8 cellular contexts compared by ENCODE assay signal in the genomic region with DNA sequence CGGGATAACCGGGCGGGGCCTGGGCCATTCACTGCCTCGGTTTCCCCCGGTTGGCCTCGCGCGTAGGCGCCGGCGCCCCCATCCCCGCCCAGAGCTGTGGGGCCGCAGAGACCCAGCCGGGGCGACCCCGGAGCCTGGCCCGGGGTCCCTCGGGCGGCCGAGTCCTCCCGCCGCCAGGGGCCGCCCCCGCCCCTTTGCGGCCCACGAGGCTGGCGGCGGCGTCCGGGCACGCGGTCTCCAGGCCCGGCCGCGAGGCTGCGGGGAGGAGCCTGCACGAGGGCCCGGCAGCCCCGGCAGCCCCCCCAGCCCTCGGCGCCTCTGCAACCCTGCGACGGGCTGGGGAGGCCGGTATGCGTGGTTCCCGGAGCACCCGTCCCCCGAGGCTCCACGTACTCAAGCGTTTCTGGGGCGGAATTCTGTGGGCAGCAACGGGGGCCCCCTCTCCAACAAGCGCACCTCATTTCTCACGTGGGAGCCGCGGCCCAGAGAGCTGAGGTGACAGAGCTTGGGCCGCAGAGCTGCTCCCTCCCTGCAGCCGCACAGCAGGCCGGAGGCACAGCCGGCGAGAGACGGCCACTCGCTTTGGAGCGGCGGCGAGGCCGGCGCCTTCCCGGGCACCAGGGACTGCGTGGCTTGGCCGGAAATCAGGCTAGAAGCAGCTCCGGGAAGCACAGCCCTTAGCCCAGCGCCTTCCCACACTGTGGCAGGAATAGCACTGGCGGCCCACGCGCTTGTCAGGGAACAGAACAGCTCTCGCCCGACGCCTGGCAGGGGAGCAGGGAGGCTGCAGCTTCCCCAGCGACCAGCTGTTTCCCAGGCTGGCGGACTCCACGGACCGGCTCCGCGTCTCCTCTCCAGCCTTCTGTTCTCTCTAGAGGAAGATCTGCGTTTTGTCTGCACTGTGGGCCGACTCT. TPM values are rescaled to one million over a fixed set of nuclear protein-coding genes. Genes with fewer than 3 reads are reported as not detected.
A peak's percentile ranks its signal among the peaks of the same experiment; 100 is the strongest.
DNase-seq lines count a peak whose midpoint lies in the region; ATAC-seq, FAIRE-seq and TF ChIP-seq lines count a peak whose summit lies in the region.

No MANE protein-coding gene starts in this region.

- WGBS in HepG2 (ENCODE audit: low lambda C conversion rate) = 93% methylated on average over 34 of the region's 87 CpGs

- no peak for TF ChIP-seq RAD21 in HepG2 (CRISPR knock-in tag; IDR thresholded peaks at IDR 0.05)

- no peak for FAIRE-seq in HepG2 (lab: Jason Lieb, UNC)

- H3K27me3 ChIP-seq in HUES48 (ENCODE audit: control insufficient read depth, insufficient read depth, low read length) = no peaks in the 10 kb centered on the region
- H3K27me3 ChIP-seq in HepG2 (ENCODE audit: control insufficient read depth in 1 of 2, insufficient read depth in 2 of 2, low read length in 2 of 2) = no peaks in the 10 kb centered on the region

- POLR2A ChIA-PET in WTC11 (lab: Charles Lee) (interaction anchor here (1.2 to 2.2 kb wide), 3 partner anchors 22 to 79 kb away, joined by 3 to 8 read pairs (median 7); a partner anchor contains a TSS), HepG2 (lab: Yijun Ruan, JAX) (interaction anchor here (1.0 to 1.1 kb wide), 2 partner anchors 72 to 79 kb away, joined by 4 to 5 read pairs; a partner anchor contains a TSS)

- H3K9me3 Mint-ChIP-seq in WTC11 = no peaks in the 10 kb centered on the region

- H3K27ac ChIP-seq in HUES48 (ENCODE audit: low read depth, low read length) = peak overlapping the region; percentile 88
- H3K27ac ChIP-seq in HepG2 (ENCODE audit: extremely low read length, insufficient read depth, low read length) = no peak overlapping the region

- BruUV-seq in HepG2 (replicated peaks; lab: Mats Ljungman, UMichigan) = no TSS peak

- in situ Hi-C loops in HepG2 (cut with HindIII; ENCODE audit: extremely low pct_ligation_motif_present, low pct_unique_long_range_greater_than_20kb) = no loop called here

- H3K9ac ChIP-seq in HUES48 (ENCODE audit: low read depth, low read length) (peak overlapping the region; percentile 83), HepG2 (ENCODE audit: insufficient read depth, low read depth, low read length) (no peak overlapping the region)

- no peak overlapping the region for H3K27ac Mint-ChIP-seq in WTC11

- no peaks in the 10 kb centered on the region for H4K20me1 ChIP-seq in HepG2 (ENCODE audit: insufficient read depth, low read length)

- CTCF ChIA-PET in WTC11 (lab: Charles Lee) (interaction anchor here (0.7 to 1.9 kb wide), 7 partner anchors 9 to 275 kb away, joined by 3 to 8 read pairs (median 4); a partner anchor contains a TSS), HepG2 (lab: Yijun Ruan, JAX; ENCODE audit: low intra/inter-chr PET ratio, low total read pairs) (no interaction called here)

- H3K36me3 ChIP-seq in HUES48 (ENCODE audit: control insufficient read depth, insufficient read depth, low read length) = peaks cover 36% of the 10 kb centered on the region
- peaks cover 0 to 1% of the 10 kb centered on the region in 2 experiments; a peak in 2 of 5 replicates for H3K36me3 ChIP-seq in HepG2 (replicated peaks in 1 of 2; ENCODE audit: control insufficient read depth in 1 of 2, insufficient read depth in 2 of 2, low read length in 2 of 2)

- H2AFZ ChIP-seq in HepG2 (ENCODE audit: low read length) = no peak overlapping the region

- intact Hi-C loops in HepG2 (cut with micrococcal nuclease; ENCODE audit: unreplicated experiment) = no loop called here

- TF ChIP-seq EP300 in HepG2 (IDR thresholded peaks at IDR 0.05; ENCODE audit: low read depth in 2 of 2, low read length in 2 of 2) = no peak
- TF ChIP-seq EP300 in HepG2 (CRISPR knock-in tag; IDR thresholded peaks at IDR 0.05; ENCODE audit: borderline replicate concordance) = no peak

- DNase-seq in EL (peak; percentile 39), WTC11 (ENCODE audit: low spot score) (peak; percentile 47), choroid plexus epithelial cell (ENCODE audit: low read depth) (peak; percentile 67), HepG2 (ENCODE audit: low spot score) (no peak)
- DNase-seq in stimulated activated CD4-positive, alpha-beta T cell treated with anti-CD3 and anti-CD28 coated beads, Interleukin-4, amount 100 ng/mL, for 24 hours = peak; percentile 47

- no peak for TF ChIP-seq POLR2A in HepG2 (IDR thresholded peaks at IDR 0.05; ENCODE audit: insufficient read depth in 1 of 2, low read depth in 2 of 2, low read length in 2 of 2)

- H3K9me3 ChIP-seq in HUES48 (ENCODE audit: control insufficient read depth, insufficient read depth, low read length) (no peaks in the 10 kb centered on the region), HepG2 (ENCODE audit: low read length) (no peaks in the 10 kb centered on the region)

- ATAC-seq in WTC11 (peak; percentile 5), HepG2 (no peak), GM21381 (IDR thresholded peaks at IDR 0.05; ENCODE audit: unreplicated experiment) (no peak), HG02884 (IDR thresholded peaks at IDR 0.05; ENCODE audit: unreplicated experiment) (no peak)

- H3K4me1 ChIP-seq in HUES48 (ENCODE audit: control insufficient read depth, insufficient read depth, low read length) (peaks cover 19% of the 10 kb centered on the region; the same call in 1 of the 2 replicates), HepG2 (ENCODE audit: insufficient read depth, low read length) (peaks cover 18% of the 10 kb centered on the region)

- no peaks in the 10 kb centered on the region for H3K79me2 ChIP-seq in HepG2 (ENCODE audit: insufficient read depth, low read length)

- peaks cover 46% of the 10 kb centered on the region for H3K4me1 Mint-ChIP-seq in WTC11

- peaks cover 6% of the 10 kb centered on the region; the same call in 1 of the 2 replicates for H3K27me3 Mint-ChIP-seq in WTC11 (ENCODE audit: low read depth)

- TF ChIP-seq CTCF in WTC11 (IDR thresholded peaks at IDR 0.05) = no peak
- TF ChIP-seq CTCF in choroid plexus epithelial cell (conservative IDR thresholded peaks at IDR 0.05; ENCODE audit: low read depth, low read length) = peak; percentile 26
- no peak for TF ChIP-seq CTCF in HepG2 (CRISPR knock-in tag; IDR thresholded peaks at IDR 0.05)

- peak overlapping the region; percentile 70 for H3K4me3 Mint-ChIP-seq in WTC11

- H3K36me3 Mint-ChIP-seq in WTC11 = peaks cover 21% of the 10 kb centered on the region

- H3K4me3 ChIP-seq in HUES48 (ENCODE audit: low read depth, low read length) (peak overlapping the region; percentile 69), choroid plexus epithelial cell (ENCODE audit: low read depth, low read length) (peak overlapping the region; percentile 61), HepG2 (replicated peaks in 1 of 3; ENCODE audit: insufficient read depth in 1 of 3, low read depth in 2 of 3, low read length in 3 of 3) (peak overlapping the region in 2 of 3 experiments; percentile 67 to 77; a peak in 3 of 6 replicates)

- peak overlapping the region; percentile 57 for H3K4me2 ChIP-seq in HepG2 (ENCODE audit: low read depth, low read length)

RNA-seq across cellular contexts. Expression of a gene that starts 0.9 kb away (rescaled TPM):
- total RNA-seq in WTC11 (2021) = 83.4 to 91.8 TPM (median 88.4 TPM) in 3 replicates
- 6.9 and 9.0 TPM in 2 replicates for total RNA-seq in HepG2 (2016; rRNA removed; fragmentation: Illumina TruSeq; extraction: Trizol)
- total RNA-seq in HepG2 (2016; cell fraction: cytosol; rRNA removed; fragmentation: Illumina TruSeq; extraction: Trizol; ENCODE audit: low read depth) = 3.5 and 4.3 TPM in 2 replicates
- total RNA-seq in HepG2 (2016; cell fraction: insoluble cytoplasmic fraction; rRNA removed; fragmentation: Illumina TruSeq; extraction: Trizol) = 8.0 and 9.0 TPM in 2 replicates
- total RNA-seq in HepG2 (2016; cell fraction: membrane; rRNA removed; fragmentation: Illumina TruSeq; extraction: Trizol) = 9.1 and 11.6 TPM in 2 replicates
- total RNA-seq in HepG2 (2016; cell fraction: nucleus; rRNA removed; fragmentation: Illumina TruSeq; extraction: Trizol) = 5.6 and 5.8 TPM in 2 replicates
- polyA plus RNA-seq in HepG2 (2011; rRNA removed) = 20.8 and 26.5 TPM in 2 replicates
- polyA plus RNA-seq in HepG2 (2011; cell fraction: cytosol; rRNA removed) = 11.9 and 19.1 TPM in 2 replicates
- 75.1 and 81.6 TPM in 2 replicates for polyA plus RNA-seq in HepG2 (2011; cell fraction: nucleus; rRNA removed)
- polyA plus RNA-seq in HepG2 (2012) = 6.8 and 10.0 TPM in 2 replicates
- polyA plus RNA-seq in HepG2 (2016; cell fraction: cytosol; fragmentation: Illumina TruSeq; extraction: Trizol; ENCODE audit: low read depth) = 13.2 and 16.2 TPM in 2 replicates
- polyA plus RNA-seq in HepG2 (2016; cell fraction: insoluble cytoplasmic fraction; fragmentation: Illumina TruSeq; extraction: Trizol; ENCODE audit: low read depth) = 12.4 and 14.3 TPM in 2 replicates
- polyA plus RNA-seq in HepG2 (2016; cell fraction: membrane; fragmentation: Illumina TruSeq; extraction: Trizol; ENCODE audit: low read depth) = 16.0 and 17.0 TPM in 2 replicates
- polyA plus RNA-seq in HepG2 (2016; cell fraction: nucleus; fragmentation: Illumina TruSeq; extraction: Trizol; ENCODE audit: insufficient read depth, low read depth) = 17.5 and 21.1 TPM in 2 replicates
- 0.72 and 15.9 TPM in 2 replicates for polyA minus RNA-seq in HepG2 (2011; rRNA and poly(A)+ RNA removed; ENCODE audit: low replicate concordance)
- polyA minus RNA-seq in HepG2 (2011; cell fraction: cytosol; rRNA and poly(A)+ RNA removed) = 7.5 and 9.1 TPM in 2 replicates
- polyA minus RNA-seq in HepG2 (2011; cell fraction: nucleus; rRNA and poly(A)+ RNA removed) = 13.5 and 15.0 TPM in 2 replicates

RNA-seq across cellular contexts. Expression of a gene that starts 40.8 kb away (rescaled TPM):
- total RNA-seq in WTC11 (2021) (36.6 to 43.1 TPM (median 41.2 TPM) in 3 replicates), HepG2 (2016; rRNA removed; fragmentation: Illumina TruSeq; extraction: Trizol) (16.1 and 17.9 TPM in 2 replicates)
- total RNA-seq in HepG2 (2016; cell fraction: cytosol; rRNA removed; fragmentation: Illumina TruSeq; extraction: Trizol; ENCODE audit: low read depth) = 3.7 and 4.0 TPM in 2 replicates
- total RNA-seq in HepG2 (2016; cell fraction: insoluble cytoplasmic fraction; rRNA removed; fragmentation: Illumina TruSeq; extraction: Trizol) = 15.8 and 17.3 TPM in 2 replicates
- total RNA-seq in HepG2 (2016; cell fraction: membrane; rRNA removed; fragmentation: Illumina TruSeq; extraction: Trizol) = 7.7 and 7.8 TPM in 2 replicates
- total RNA-seq in HepG2 (2016; cell fraction: nucleus; rRNA removed; fragmentation: Illumina TruSeq; extraction: Trizol) = 27.8 and 29.5 TPM in 2 replicates
- 17.3 and 17.6 TPM in 2 replicates for polyA plus RNA-seq in HepG2 (2011; rRNA removed)
- polyA plus RNA-seq in HepG2 (2011; cell fraction: cytosol; rRNA removed) = 7.0 and 7.6 TPM in 2 replicates
- polyA plus RNA-seq in HepG2 (2011; cell fraction: nucleus; rRNA removed) = 36.3 and 37.3 TPM in 2 replicates
- 10.9 and 13.7 TPM in 2 replicates for polyA plus RNA-seq in HepG2 (2012)
- polyA plus RNA-seq in HepG2 (2016; cell fraction: cytosol; fragmentation: Illumina TruSeq; extraction: Trizol; ENCODE audit: low read depth) = 3.1 and 3.6 TPM in 2 replicates
- 18.9 and 21.4 TPM in 2 replicates for polyA plus RNA-seq in HepG2 (2016; cell fraction: insoluble cytoplasmic fraction; fragmentation: Illumina TruSeq; extraction: Trizol; ENCODE audit: low read depth)
- polyA plus RNA-seq in HepG2 (2016; cell fraction: membrane; fragmentation: Illumina TruSeq; extraction: Trizol; ENCODE audit: low read depth) = 6.6 and 7.5 TPM in 2 replicates
- polyA plus RNA-seq in HepG2 (2016; cell fraction: nucleus; fragmentation: Illumina TruSeq; extraction: Trizol; ENCODE audit: insufficient read depth, low read depth) = 51.3 and 56.2 TPM in 2 replicates
- polyA minus RNA-seq in HepG2 (2011; rRNA and poly(A)+ RNA removed; ENCODE audit: low replicate concordance) = 15.1 and 16.7 TPM in 2 replicates
- 4.1 and 4.2 TPM in 2 replicates for polyA minus RNA-seq in HepG2 (2011; cell fraction: cytosol; rRNA and poly(A)+ RNA removed)
- 25.2 and 27.6 TPM in 2 replicates for polyA minus RNA-seq in HepG2 (2011; cell fraction: nucleus; rRNA and poly(A)+ RNA removed)
